2 cellular contexts compared by ENCODE assay signal in the genomic region with DNA sequence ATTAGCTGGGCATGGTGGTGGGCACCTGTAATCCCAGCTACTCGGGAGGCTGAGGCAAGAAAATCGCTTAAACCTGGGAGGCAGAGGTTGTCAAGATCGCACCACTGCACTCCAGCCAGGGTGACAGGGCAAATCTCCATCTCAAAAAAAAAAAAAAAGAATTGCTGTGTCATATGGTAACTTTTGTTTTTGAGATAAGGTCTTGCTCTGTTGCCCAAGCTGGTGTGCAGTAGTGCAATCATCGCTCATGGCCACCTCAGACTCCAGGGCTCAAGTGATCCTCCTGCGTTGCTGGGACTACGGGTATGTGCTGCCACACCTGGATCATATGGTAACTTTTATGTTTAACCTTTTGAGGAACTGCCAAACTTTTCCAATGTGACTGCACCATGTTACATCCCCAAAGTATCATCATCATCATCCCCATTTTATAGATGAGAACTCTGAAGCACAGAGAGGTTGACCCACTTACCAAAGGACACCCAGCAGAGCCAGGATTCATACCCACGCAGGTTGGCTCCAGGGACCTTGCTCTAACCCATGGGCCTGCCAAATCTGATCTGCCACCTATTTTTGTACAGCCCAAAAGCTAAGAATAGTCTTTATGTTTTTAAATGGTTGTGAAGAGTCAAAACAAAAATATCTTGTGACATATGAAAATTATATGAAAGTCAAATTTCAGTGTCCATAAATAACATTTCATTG.
A peak's percentile ranks its signal among the peaks of the same experiment; 100 is the strongest.
TF ChIP-seq lines count a peak whose summit lies in the region.

No MANE protein-coding gene starts in this region.

TF ChIP-seq in HepG2, 621 proteins besides CTCF, POLR2A, EP300 and RAD21:
- TF ChIP-seq ZNF451 (CRISPR knock-in tag; IDR thresholded peaks at IDR 0.05) (no peak), ZNF768 (CRISPR knock-in tag; IDR thresholded peaks at IDR 0.05) (peak; percentile 66; the same call in 1 of the 2 replicates)
TF ChIP-seq in HepG2: peak in this region for 1.

TF ChIP-seq in K562, 482 proteins besides CTCF, POLR2A, EP300 and RAD21 (continues in another document):
- no peak for TF ChIP-seq NR1H2 (CRISPR knock-in tag; IDR thresholded peaks at IDR 0.05)
- TF ChIP-seq SRF (CRISPR knock-in tag; IDR thresholded peaks at IDR 0.05), result no peak; a peak in 1 of 4 replicates
- no peak for TF ChIP-seq SAFB2 (IDR thresholded peaks at IDR 0.05; ENCODE audit: borderline replicate concordance, low read depth, low read length, severe bottlenecking)
- no peak for TF ChIP-seq BCL6 (CRISPR knock-in tag; IDR thresholded peaks at IDR 0.05)
- TF ChIP-seq, protein P1, sequence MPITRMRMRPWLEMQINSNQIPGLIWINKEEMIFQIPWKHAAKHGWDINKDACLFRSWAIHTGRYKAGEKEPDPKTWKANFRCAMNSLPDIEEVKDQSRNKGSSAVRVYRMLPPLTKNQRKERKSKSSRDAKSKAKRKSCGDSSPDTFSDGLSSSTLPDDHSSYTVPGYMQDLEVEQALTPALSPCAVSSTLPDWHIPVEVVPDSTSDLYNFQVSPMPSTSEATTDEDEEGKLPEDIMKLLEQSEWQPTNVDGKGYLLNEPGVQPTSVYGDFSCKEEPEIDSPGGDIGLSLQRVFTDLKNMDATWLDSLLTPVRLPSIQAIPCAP (CRISPR knock-in tag; IDR thresholded peaks at IDR 0.05; ENCODE audit: borderline replicate concordance), result no peak
- TF ChIP-seq, protein P2, sequence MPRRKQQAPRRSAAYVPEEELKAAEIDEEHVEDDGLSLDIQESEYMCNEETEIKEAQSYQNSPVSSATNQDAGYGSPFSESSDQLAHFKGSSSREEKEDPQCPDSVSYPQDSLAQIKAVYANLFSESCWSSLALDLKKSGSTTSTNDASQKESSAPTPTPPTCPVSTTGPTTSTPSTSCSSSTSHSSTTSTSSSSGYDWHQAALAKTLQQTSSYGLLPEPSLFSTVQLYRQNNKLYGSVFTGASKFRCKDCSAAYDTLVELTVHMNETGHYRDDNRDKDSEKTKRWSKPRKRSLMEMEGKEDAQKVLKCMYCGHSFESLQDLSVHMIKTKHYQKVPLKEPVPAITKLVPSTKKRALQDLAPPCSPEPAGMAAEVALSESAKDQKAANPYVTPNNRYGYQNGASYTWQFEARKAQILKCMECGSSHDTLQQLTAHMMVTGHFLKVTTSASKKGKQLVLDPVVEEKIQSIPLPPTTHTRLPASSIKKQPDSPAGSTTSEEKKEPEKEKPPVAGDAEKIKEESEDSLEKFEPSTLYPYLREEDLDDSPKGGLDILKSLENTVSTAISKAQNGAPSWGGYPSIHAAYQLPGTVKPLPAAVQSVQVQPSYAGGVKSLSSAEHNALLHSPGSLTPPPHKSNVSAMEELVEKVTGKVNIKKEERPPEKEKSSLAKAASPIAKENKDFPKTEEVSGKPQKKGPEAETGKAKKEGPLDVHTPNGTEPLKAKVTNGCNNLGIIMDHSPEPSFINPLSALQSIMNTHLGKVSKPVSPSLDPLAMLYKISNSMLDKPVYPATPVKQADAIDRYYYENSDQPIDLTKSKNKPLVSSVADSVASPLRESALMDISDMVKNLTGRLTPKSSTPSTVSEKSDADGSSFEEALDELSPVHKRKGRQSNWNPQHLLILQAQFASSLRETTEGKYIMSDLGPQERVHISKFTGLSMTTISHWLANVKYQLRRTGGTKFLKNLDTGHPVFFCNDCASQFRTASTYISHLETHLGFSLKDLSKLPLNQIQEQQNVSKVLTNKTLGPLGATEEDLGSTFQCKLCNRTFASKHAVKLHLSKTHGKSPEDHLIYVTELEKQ (CRISPR knock-in tag; IDR thresholded peaks at IDR 0.05), result no peak
- TF ChIP-seq NFRKB (IDR thresholded peaks at IDR 0.05; ENCODE audit: low read depth), result peak; percentile 3; the same call in 1 of the 2 replicates
- TF ChIP-seq, protein P3, sequence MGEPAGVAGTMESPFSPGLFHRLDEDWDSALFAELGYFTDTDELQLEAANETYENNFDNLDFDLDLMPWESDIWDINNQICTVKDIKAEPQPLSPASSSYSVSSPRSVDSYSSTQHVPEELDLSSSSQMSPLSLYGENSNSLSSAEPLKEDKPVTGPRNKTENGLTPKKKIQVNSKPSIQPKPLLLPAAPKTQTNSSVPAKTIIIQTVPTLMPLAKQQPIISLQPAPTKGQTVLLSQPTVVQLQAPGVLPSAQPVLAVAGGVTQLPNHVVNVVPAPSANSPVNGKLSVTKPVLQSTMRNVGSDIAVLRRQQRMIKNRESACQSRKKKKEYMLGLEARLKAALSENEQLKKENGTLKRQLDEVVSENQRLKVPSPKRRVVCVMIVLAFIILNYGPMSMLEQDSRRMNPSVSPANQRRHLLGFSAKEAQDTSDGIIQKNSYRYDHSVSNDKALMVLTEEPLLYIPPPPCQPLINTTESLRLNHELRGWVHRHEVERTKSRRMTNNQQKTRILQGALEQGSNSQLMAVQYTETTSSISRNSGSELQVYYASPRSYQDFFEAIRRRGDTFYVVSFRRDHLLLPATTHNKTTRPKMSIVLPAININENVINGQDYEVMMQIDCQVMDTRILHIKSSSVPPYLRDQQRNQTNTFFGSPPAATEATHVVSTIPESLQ (CRISPR knock-in tag; IDR thresholded peaks at IDR 0.05), result no peak
- TF ChIP-seq XRCC4 (IDR thresholded peaks at IDR 0.05; ENCODE audit: extremely low read depth, insufficient read depth, insufficient read length), result no peak
- no peak for TF ChIP-seq EGR1 (conservative IDR thresholded peaks at IDR 0.05)
- TF ChIP-seq POLR2B (IDR thresholded peaks at IDR 0.05; ENCODE audit: low read depth, partially characterized antibody), result no peak
- TF ChIP-seq ZFP36 (IDR thresholded peaks at IDR 0.05; ENCODE audit: low read depth, low read length, partially characterized antibody), result peak; percentile 96
- no peak for TF ChIP-seq YBX1 (IDR thresholded peaks at IDR 0.05)
- 0 out of 2 replicates have a peak, but pooled peaks have one; percentile 28 for TF ChIP-seq KLF13 (tag; IDR thresholded peaks at IDR 0.05; ENCODE audit: borderline replicate concordance, low read depth)
- TF ChIP-seq ZNF133 (CRISPR knock-in tag; IDR thresholded peaks at IDR 0.05), result no peak
- TF ChIP-seq ATF1 (CRISPR knock-in tag; IDR thresholded peaks at IDR 0.05), result no peak
- TF ChIP-seq ATF1 (tag; IDR thresholded peaks at IDR 0.05), result peak; percentile 79
- peak; percentile 63 for TF ChIP-seq FOXM1 (IDR thresholded peaks at IDR 0.05; ENCODE audit: low read depth)
- no peak for TF ChIP-seq FOXM1 (CRISPR knock-in tag; IDR thresholded peaks at IDR 0.05; ENCODE audit: low read depth)
- no peak for TF ChIP-seq NR2C2 (CRISPR knock-in tag; IDR thresholded peaks at IDR 0.05)
- TF ChIP-seq NR2C2 (tag; IDR thresholded peaks at IDR 0.05), result peak; percentile 85
- TF ChIP-seq, protein P4, sequence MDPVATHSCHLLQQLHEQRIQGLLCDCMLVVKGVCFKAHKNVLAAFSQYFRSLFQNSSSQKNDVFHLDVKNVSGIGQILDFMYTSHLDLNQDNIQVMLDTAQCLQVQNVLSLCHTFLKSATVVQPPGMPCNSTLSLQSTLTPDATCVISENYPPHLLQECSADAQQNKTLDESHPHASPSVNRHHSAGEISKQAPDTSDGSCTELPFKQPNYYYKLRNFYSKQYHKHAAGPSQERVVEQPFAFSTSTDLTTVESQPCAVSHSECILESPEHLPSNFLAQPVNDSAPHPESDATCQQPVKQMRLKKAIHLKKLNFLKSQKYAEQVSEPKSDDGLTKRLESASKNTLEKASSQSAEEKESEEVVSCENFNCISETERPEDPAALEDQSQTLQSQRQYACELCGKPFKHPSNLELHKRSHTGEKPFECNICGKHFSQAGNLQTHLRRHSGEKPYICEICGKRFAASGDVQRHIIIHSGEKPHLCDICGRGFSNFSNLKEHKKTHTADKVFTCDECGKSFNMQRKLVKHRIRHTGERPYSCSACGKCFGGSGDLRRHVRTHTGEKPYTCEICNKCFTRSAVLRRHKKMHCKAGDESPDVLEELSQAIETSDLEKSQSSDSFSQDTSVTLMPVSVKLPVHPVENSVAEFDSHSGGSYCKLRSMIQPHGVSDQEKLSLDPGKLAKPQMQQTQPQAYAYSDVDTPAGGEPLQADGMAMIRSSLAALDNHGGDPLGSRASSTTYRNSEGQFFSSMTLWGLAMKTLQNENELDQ (CRISPR knock-in tag; IDR thresholded peaks at IDR 0.05; ENCODE audit: borderline replicate concordance), result no peak
- TF ChIP-seq CXXC5 (CRISPR knock-in tag; IDR thresholded peaks at IDR 0.05), result peak; percentile 64; the same call in 1 of the 2 replicates
- TF ChIP-seq FOXK2 (conservative IDR thresholded peaks at IDR 0.05 in 1 of 2, IDR thresholded peaks at IDR 0.05 in 1 of 2; ENCODE audit: low read depth in 2 of 2), result 0 out of 4 replicates have a peak, but pooled peaks of 1 of the 2 experiments have one; percentile 18
- TF ChIP-seq, protein P5, sequence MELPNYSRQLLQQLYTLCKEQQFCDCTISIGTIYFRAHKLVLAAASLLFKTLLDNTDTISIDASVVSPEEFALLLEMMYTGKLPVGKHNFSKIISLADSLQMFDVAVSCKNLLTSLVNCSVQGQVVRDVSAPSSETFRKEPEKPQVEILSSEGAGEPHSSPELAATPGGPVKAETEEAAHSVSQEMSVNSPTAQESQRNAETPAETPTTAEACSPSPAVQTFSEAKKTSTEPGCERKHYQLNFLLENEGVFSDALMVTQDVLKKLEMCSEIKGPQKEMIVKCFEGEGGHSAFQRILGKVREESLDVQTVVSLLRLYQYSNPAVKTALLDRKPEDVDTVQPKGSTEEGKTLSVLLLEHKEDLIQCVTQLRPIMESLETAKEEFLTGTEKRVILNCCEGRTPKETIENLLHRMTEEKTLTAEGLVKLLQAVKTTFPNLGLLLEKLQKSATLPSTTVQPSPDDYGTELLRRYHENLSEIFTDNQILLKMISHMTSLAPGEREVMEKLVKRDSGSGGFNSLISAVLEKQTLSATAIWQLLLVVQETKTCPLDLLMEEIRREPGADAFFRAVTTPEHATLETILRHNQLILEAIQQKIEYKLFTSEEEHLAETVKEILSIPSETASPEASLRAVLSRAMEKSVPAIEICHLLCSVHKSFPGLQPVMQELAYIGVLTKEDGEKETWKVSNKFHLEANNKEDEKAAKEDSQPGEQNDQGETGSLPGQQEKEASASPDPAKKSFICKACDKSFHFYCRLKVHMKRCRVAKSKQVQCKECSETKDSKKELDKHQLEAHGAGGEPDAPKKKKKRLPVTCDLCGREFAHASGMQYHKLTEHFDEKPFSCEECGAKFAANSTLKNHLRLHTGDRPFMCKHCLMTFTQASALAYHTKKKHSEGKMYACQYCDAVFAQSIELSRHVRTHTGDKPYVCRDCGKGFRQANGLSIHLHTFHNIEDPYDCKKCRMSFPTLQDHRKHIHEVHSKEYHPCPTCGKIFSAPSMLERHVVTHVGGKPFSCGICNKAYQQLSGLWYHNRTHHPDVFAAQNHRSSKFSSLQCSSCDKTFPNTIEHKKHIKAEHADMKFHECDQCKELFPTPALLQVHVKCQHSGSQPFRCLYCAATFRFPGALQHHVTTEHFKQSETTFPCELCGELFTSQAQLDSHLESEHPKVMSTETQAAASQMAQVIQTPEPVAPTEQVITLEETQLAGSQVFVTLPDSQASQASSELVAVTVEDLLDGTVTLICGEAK (IDR thresholded peaks at IDR 0.05), result no peak
- TF ChIP-seq, protein P5 (CRISPR knock-in tag; IDR thresholded peaks at IDR 0.05), result no peak
- TF ChIP-seq, protein P6, sequence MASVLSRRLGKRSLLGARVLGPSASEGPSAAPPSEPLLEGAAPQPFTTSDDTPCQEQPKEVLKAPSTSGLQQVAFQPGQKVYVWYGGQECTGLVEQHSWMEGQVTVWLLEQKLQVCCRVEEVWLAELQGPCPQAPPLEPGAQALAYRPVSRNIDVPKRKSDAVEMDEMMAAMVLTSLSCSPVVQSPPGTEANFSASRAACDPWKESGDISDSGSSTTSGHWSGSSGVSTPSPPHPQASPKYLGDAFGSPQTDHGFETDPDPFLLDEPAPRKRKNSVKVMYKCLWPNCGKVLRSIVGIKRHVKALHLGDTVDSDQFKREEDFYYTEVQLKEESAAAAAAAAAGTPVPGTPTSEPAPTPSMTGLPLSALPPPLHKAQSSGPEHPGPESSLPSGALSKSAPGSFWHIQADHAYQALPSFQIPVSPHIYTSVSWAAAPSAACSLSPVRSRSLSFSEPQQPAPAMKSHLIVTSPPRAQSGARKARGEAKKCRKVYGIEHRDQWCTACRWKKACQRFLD (CRISPR knock-in tag; IDR thresholded peaks at IDR 0.05), result 0 out of 2 replicates have a peak, but pooled peaks have one; percentile 71
- TF ChIP-seq TEAD4 (IDR thresholded peaks at IDR 0.05; ENCODE audit: low read length), result peak; percentile 65
- no peak for TF ChIP-seq TEAD4 (CRISPR knock-in tag; IDR thresholded peaks at IDR 0.05; ENCODE audit: borderline replicate concordance)
- TF ChIP-seq SMARCA5 (IDR thresholded peaks at IDR 0.05), result peak; percentile 99
- peak; percentile 50 for TF ChIP-seq BHLHE40 (IDR thresholded peaks at IDR 0.05; ENCODE audit: low read length)
- TF ChIP-seq ERF (CRISPR knock-in tag; IDR thresholded peaks at IDR 0.05), result no peak
- TF ChIP-seq PML (IDR thresholded peaks at IDR 0.05; ENCODE audit: low read length), result 0 out of 2 replicates have a peak, but pooled peaks have one; percentile 28
- peak; percentile 81 for TF ChIP-seq SMARCC2 (IDR thresholded peaks at IDR 0.05; ENCODE audit: low read depth)
- no peak for TF ChIP-seq ZNF583 (CRISPR knock-in tag; IDR thresholded peaks at IDR 0.05)
- TF ChIP-seq MAFG (tag; conservative IDR thresholded peaks at IDR 0.05), result peak; percentile 98
- TF ChIP-seq PCBP1 (IDR thresholded peaks at IDR 0.05; ENCODE audit: low read depth, low read length, poor library complexity, severe bottlenecking), result no peak
- TF ChIP-seq TARDBP (IDR thresholded peaks at IDR 0.05), result no peak
